Comparison of ENCODE assay signal across 17 cellular contexts in the genomic region with DNA sequence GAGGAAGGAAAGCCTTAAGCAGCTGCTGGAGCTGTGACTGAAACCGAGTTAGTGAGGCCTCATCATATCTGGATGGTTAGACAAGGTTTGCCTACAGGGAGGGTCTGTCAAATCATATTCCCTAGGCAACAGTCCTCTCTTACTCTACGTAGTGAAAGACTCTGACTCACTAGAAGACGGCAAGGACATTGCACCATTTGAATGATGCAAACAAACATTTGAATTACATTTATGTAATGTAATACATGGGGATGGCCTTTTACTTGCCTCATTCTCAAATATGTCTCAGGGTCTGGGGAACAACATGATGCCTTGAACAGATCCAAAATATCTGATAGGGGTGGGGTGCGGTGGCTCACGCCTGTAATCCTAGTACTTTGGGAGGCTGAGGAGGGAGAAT. TPM values are rescaled to one million over a fixed set of nuclear protein-coding genes. Genes with fewer than 3 reads are reported as not detected.
A peak's percentile ranks its signal among the peaks of the same experiment; 100 is the strongest.
DNase-seq lines count a peak whose midpoint lies in the region; ATAC-seq, FAIRE-seq and TF ChIP-seq lines count a peak whose summit lies in the region.
"Had no signal": no experiment of that assay in that cellular context is flagged by ENCODE, and none has a peak within 500 bp of the region (broad histone marks: within the 10 kb centered on the region; RNA-seq: fewer than 3 reads in every experiment).

No MANE protein-coding gene starts in this region.

- in situ Hi-C loops in HepG2 (cut with HindIII; ENCODE audit: extremely low pct_ligation_motif_present, low pct_unique_long_range_greater_than_20kb) (loop anchor here (10.0 kb wide), 1 partner anchor 578 kb away; no protein-coding TSS in a partner anchor), astrocyte of the spinal cord (cut with HindIII; ENCODE audit: low sequenced_read_pairs) (no loop called here)

- H3K27ac ChIP-seq in HepG2 (ENCODE audit: extremely low read length, insufficient read depth, low read length) (no peak overlapping the region), right lobe of liver (no peak overlapping the region), foreskin keratinocyte (no peak overlapping the region)
- H3K27ac ChIP-seq: left lung, parathyroid adenoma, upper lobe of left lung had no signal

- DNase-seq in HepG2 (ENCODE audit: low spot score) (no peak), right lobe of liver (no peak), astrocyte of the spinal cord (ENCODE audit: low read depth, low spot score) (peak; percentile 53), foreskin keratinocyte (peak in 1 of 2 donors; percentile 60), activated T-cell treated with anti-CD3 and anti-CD28 coated beads for 4 hours (no peak), NCI-H2107 treated with DMSO at 0.1 percent for 48 hours (lab: John Stamatoyannopoulos, UW; ENCODE audit: unreplicated experiment) (no peak), medulla oblongata (ENCODE audit: extremely low spot score) (no peak)
- DNase-seq: activated CD4-positive, CD25-positive, alpha-beta regulatory T cell; aorta; CD8-positive, alpha-beta T cell; DND-41; left lung; stimulated activated naive CD4-positive, alpha-beta T cell; T-helper 2 cell; upper lobe of left lung had no signal

- H3K27me3 ChIP-seq in HepG2 (ENCODE audit: control insufficient read depth in 1 of 2, insufficient read depth in 2 of 2, low read length in 2 of 2) (no peaks in the 10 kb centered on the region), right lobe of liver (no peaks in the 10 kb centered on the region), foreskin keratinocyte (no peaks in the 10 kb centered on the region)
- H3K27me3 ChIP-seq: left lung, upper lobe of left lung had no signal

- H3K4me1 ChIP-seq in HepG2 (ENCODE audit: insufficient read depth, low read length) (peaks cover 14% of the 10 kb centered on the region), right lobe of liver (peaks cover 0 to 11% (median 2%) of the 10 kb centered on the region in 4 donors), foreskin keratinocyte (peaks cover 8% of the 10 kb centered on the region)
- H3K4me1 ChIP-seq: left lung, parathyroid adenoma, upper lobe of left lung had no signal

- TF ChIP-seq EP300 in HepG2 (IDR thresholded peaks at IDR 0.05; ENCODE audit: low read depth in 2 of 2, low read length in 2 of 2) (no peak), HepG2 (CRISPR knock-in tag; IDR thresholded peaks at IDR 0.05; ENCODE audit: borderline replicate concordance) (no peak)

- no TSS peak for BruUV-seq in HepG2 (replicated peaks; lab: Mats Ljungman, UMichigan)

- CTCF ChIA-PET in HepG2 (lab: Yijun Ruan, JAX; ENCODE audit: low intra/inter-chr PET ratio, low total read pairs) = interaction anchor here (6.9 kb wide), 1 partner anchor 262 kb away, joined by 84 read pairs; no protein-coding TSS in a partner anchor

- no peak for FAIRE-seq in HepG2 (lab: Jason Lieb, UNC)

- no peak for TF ChIP-seq CTCF in HepG2 (CRISPR knock-in tag; IDR thresholded peaks at IDR 0.05)
- TF ChIP-seq CTCF in right lobe of liver (IDR thresholded peaks at IDR 0.05) = no peak
- TF ChIP-seq CTCF in astrocyte of the spinal cord (IDR thresholded peaks at IDR 0.05; ENCODE audit: low read depth, low read length) = no peak
- no peak for TF ChIP-seq CTCF in foreskin keratinocyte (conservative IDR thresholded peaks at IDR 0.05)

- H3K79me2 ChIP-seq in HepG2 (ENCODE audit: insufficient read depth, low read length) = no peaks in the 10 kb centered on the region
- H3K79me2 ChIP-seq: parathyroid adenoma had no signal

- no peak overlapping the region for H3K4me2 ChIP-seq in HepG2 (ENCODE audit: low read depth, low read length)

- H3K36me3 ChIP-seq in HepG2 (replicated peaks in 1 of 2; ENCODE audit: control insufficient read depth in 1 of 2, insufficient read depth in 2 of 2, low read length in 2 of 2) (no peaks in the 10 kb centered on the region), right lobe of liver (no peaks in the 10 kb centered on the region)
- H3K36me3 ChIP-seq: left lung, upper lobe of left lung had no signal

- H2AFZ ChIP-seq in HepG2 (ENCODE audit: low read length) = no peak overlapping the region
- H2AFZ ChIP-seq: parathyroid adenoma had no signal

- ATAC-seq in HepG2 = no peak
- no peak for ATAC-seq in right lobe of liver
- peak; percentile 77 for ATAC-seq in foreskin keratinocyte
- ATAC-seq in GM18511 (IDR thresholded peaks at IDR 0.05; ENCODE audit: unreplicated experiment) = no peak
- ATAC-seq: CD8-positive, alpha-beta T cell; left lung had no signal

- H4K20me1 ChIP-seq in HepG2 (ENCODE audit: insufficient read depth, low read length) = no peaks in the 10 kb centered on the region

- H3K9me3 ChIP-seq in HepG2 (ENCODE audit: low read length) (no peaks in the 10 kb centered on the region), right lobe of liver (no peaks in the 10 kb centered on the region)
- H3K9me3 ChIP-seq: left lung, upper lobe of left lung had no signal

- intact Hi-C loops in HepG2 (cut with micrococcal nuclease; ENCODE audit: unreplicated experiment) (loop anchor here (10.0 kb wide), 1 partner anchor 168 kb away; no protein-coding TSS in a partner anchor), right lobe of liver (cut with DNase I) (loop anchor here in 1 of 2 donors (10.0 kb wide), 1 partner anchor 258 kb away; no protein-coding TSS in a partner anchor)

- H3K4me3 ChIP-seq in HepG2 (replicated peaks in 1 of 3; ENCODE audit: insufficient read depth in 1 of 3, low read depth in 2 of 3, low read length in 3 of 3) (no peak overlapping the region), right lobe of liver (no peak overlapping the region), astrocyte of the spinal cord (ENCODE audit: low read depth, low read length) (no peak overlapping the region)
- H3K4me3 ChIP-seq: left lung, upper lobe of left lung had no signal

- POLR2A ChIA-PET in HepG2 (lab: Yijun Ruan, JAX) = no interaction called here

- 83% methylated on average over 5 of the region's 5 CpGs for WGBS in HepG2 (ENCODE audit: low lambda C conversion rate)
- WGBS in right lobe of liver (ENCODE audit: insufficient coverage, low coverage, low lambda C conversion rate, missing lambda C conversion rate) = 86% methylated on average over 5 of the region's 5 CpGs

- no peak for TF ChIP-seq POLR2A in HepG2 (IDR thresholded peaks at IDR 0.05; ENCODE audit: insufficient read depth in 1 of 2, low read depth in 2 of 2, low read length in 2 of 2)
- no peak for TF ChIP-seq POLR2A in right lobe of liver (IDR thresholded peaks at IDR 0.05)

- no peak overlapping the region for H3K9ac ChIP-seq in HepG2 (ENCODE audit: insufficient read depth, low read depth, low read length)
- H3K9ac ChIP-seq: parathyroid adenoma had no signal

- TF ChIP-seq RAD21 in HepG2 (CRISPR knock-in tag; IDR thresholded peaks at IDR 0.05) = no peak

RNA-seq across cellular contexts. Expression of a gene that starts 29.8 kb away (rescaled TPM):
- total RNA-seq in HepG2 (2016; rRNA removed; fragmentation: Illumina TruSeq; extraction: Trizol) = 118 and 209 TPM in 2 replicates
- total RNA-seq in HepG2 (2016; cell fraction: cytosol; rRNA removed; fragmentation: Illumina TruSeq; extraction: Trizol; ENCODE audit: low read depth) = 59.5 and 67.0 TPM in 2 replicates
- 113 and 182 TPM in 2 replicates for total RNA-seq in HepG2 (2016; cell fraction: insoluble cytoplasmic fraction; rRNA removed; fragmentation: Illumina TruSeq; extraction: Trizol)
- total RNA-seq in HepG2 (2016; cell fraction: membrane; rRNA removed; fragmentation: Illumina TruSeq; extraction: Trizol) = 152 and 164 TPM in 2 replicates
- total RNA-seq in HepG2 (2016; cell fraction: nucleus; rRNA removed; fragmentation: Illumina TruSeq; extraction: Trizol) = 67.2 and 75.9 TPM in 2 replicates
- polyA plus RNA-seq in HepG2 (2011; rRNA removed) = 50.0 and 66.9 TPM in 2 replicates
- polyA plus RNA-seq in HepG2 (2011; cell fraction: cytosol; rRNA removed) = 45.9 and 56.3 TPM in 2 replicates
- 15.4 and 18.5 TPM in 2 replicates for polyA plus RNA-seq in HepG2 (2011; cell fraction: nucleus; rRNA removed)
- 98.4 and 107 TPM in 2 replicates for polyA plus RNA-seq in HepG2 (2012)
- polyA plus RNA-seq in HepG2 (2016; cell fraction: cytosol; fragmentation: Illumina TruSeq; extraction: Trizol; ENCODE audit: low read depth) = 84.6 and 85.9 TPM in 2 replicates
- 184 and 200 TPM in 2 replicates for polyA plus RNA-seq in HepG2 (2016; cell fraction: insoluble cytoplasmic fraction; fragmentation: Illumina TruSeq; extraction: Trizol; ENCODE audit: low read depth)
- polyA plus RNA-seq in HepG2 (2016; cell fraction: membrane; fragmentation: Illumina TruSeq; extraction: Trizol; ENCODE audit: low read depth) = 141 and 148 TPM in 2 replicates
- polyA plus RNA-seq in HepG2 (2016; cell fraction: nucleus; fragmentation: Illumina TruSeq; extraction: Trizol; ENCODE audit: insufficient read depth, low read depth) = 89.3 and 99.2 TPM in 2 replicates
- 120 and 181 TPM in 2 replicates for polyA minus RNA-seq in HepG2 (2011; rRNA and poly(A)+ RNA removed; ENCODE audit: low replicate concordance)
- polyA minus RNA-seq in HepG2 (2011; cell fraction: cytosol; rRNA and poly(A)+ RNA removed) = 78.0 and 91.8 TPM in 2 replicates
- 38.5 and 42.1 TPM in 2 replicates for polyA minus RNA-seq in HepG2 (2011; cell fraction: nucleus; rRNA and poly(A)+ RNA removed)
- total RNA-seq in right lobe of liver = 10 to 100 TPM; 41.3 to 53.5 (median 43.0) TPM
- 177 and 178 TPM in 2 replicates for total RNA-seq in foreskin keratinocyte
- 164 and 177 TPM in 2 replicates for polyA plus RNA-seq in foreskin keratinocyte

RNA-seq across cellular contexts. Expression of a gene that starts 58.7 kb away (rescaled TPM):
- 51.3 and 59.9 TPM in 2 replicates for total RNA-seq in HepG2 (2016; rRNA removed; fragmentation: Illumina TruSeq; extraction: Trizol)
- total RNA-seq in HepG2 (2016; cell fraction: cytosol; rRNA removed; fragmentation: Illumina TruSeq; extraction: Trizol; ENCODE audit: low read depth) = 27.8 and 33.3 TPM in 2 replicates
- 54.4 and 63.8 TPM in 2 replicates for total RNA-seq in HepG2 (2016; cell fraction: insoluble cytoplasmic fraction; rRNA removed; fragmentation: Illumina TruSeq; extraction: Trizol)
- total RNA-seq in HepG2 (2016; cell fraction: membrane; rRNA removed; fragmentation: Illumina TruSeq; extraction: Trizol) = 39.9 and 46.1 TPM in 2 replicates
- 28.7 and 30.1 TPM in 2 replicates for total RNA-seq in HepG2 (2016; cell fraction: nucleus; rRNA removed; fragmentation: Illumina TruSeq; extraction: Trizol)
- polyA plus RNA-seq in HepG2 (2011; rRNA removed) = 15.8 and 24.0 TPM in 2 replicates
- polyA plus RNA-seq in HepG2 (2011; cell fraction: cytosol; rRNA removed) = 12.1 and 15.7 TPM in 2 replicates
- polyA plus RNA-seq in HepG2 (2011; cell fraction: nucleus; rRNA removed) = 6.4 and 7.9 TPM in 2 replicates
- polyA plus RNA-seq in HepG2 (2012) = 18.4 and 33.0 TPM in 2 replicates
- polyA plus RNA-seq in HepG2 (2016; cell fraction: cytosol; fragmentation: Illumina TruSeq; extraction: Trizol; ENCODE audit: low read depth) = 24.4 and 28.5 TPM in 2 replicates
- polyA plus RNA-seq in HepG2 (2016; cell fraction: insoluble cytoplasmic fraction; fragmentation: Illumina TruSeq; extraction: Trizol; ENCODE audit: low read depth) = 52.6 and 55.1 TPM in 2 replicates
- polyA plus RNA-seq in HepG2 (2016; cell fraction: membrane; fragmentation: Illumina TruSeq; extraction: Trizol; ENCODE audit: low read depth) = 34.2 and 34.9 TPM in 2 replicates
- 30.6 and 34.6 TPM in 2 replicates for polyA plus RNA-seq in HepG2 (2016; cell fraction: nucleus; fragmentation: Illumina TruSeq; extraction: Trizol; ENCODE audit: insufficient read depth, low read depth)
- 6.9 and 14.3 TPM in 2 replicates for polyA minus RNA-seq in HepG2 (2011; rRNA and poly(A)+ RNA removed; ENCODE audit: low replicate concordance)
- polyA minus RNA-seq in HepG2 (2011; cell fraction: cytosol; rRNA and poly(A)+ RNA removed) = 14.5 and 18.7 TPM in 2 replicates
- 25.6 and 25.8 TPM in 2 replicates for polyA minus RNA-seq in HepG2 (2011; cell fraction: nucleus; rRNA and poly(A)+ RNA removed)
- total RNA-seq in right lobe of liver = 10 to 100 TPM; 39.8 to 55.6 (median 49.1) TPM
- total RNA-seq in foreskin keratinocyte = 38.2 and 38.3 TPM in 2 replicates
- polyA plus RNA-seq in foreskin keratinocyte = 26.7 and 30.9 TPM in 2 replicates
